In genomic region chr9:81902191-81902590, GRCh38 we compare ENCODE assay signal across 38 cellular contexts. TPM values are rescaled to one million over a fixed set of nuclear protein-coding genes. Genes with fewer than 3 reads are reported as not detected.
DNase-seq lines count a peak whose midpoint lies in the region; ATAC-seq and TF ChIP-seq lines count a peak whose summit lies in the region.
"Had no signal": no experiment of that assay in that cellular context is flagged by ENCODE, and none has a peak within 500 bp of the region (broad histone marks: within the 10 kb centered on the region; RNA-seq: fewer than 3 reads in every experiment).

No MANE protein-coding gene starts in this region.

- H3K4me3 Mint-ChIP-seq in MCF 10A (ENCODE audit: unreplicated experiment), result no peak overlapping the region
- H3K4me3 Mint-ChIP-seq: activated CD4-positive, alpha-beta T cell treated with anti-CD3 and anti-CD28 coated beads, Interleukin-2, amount 10 ng/mL, durations not matched to agents 24 days and 14 days; activated CD8-positive, alpha-beta memory T cell treated with anti-CD3 and anti-CD28 coated beads, Interleukin-2, amount 10 ng/mL, durations not matched to agents 7 days and 5 days; activated naive CD8-positive, alpha-beta T cell treated with anti-CD3 and anti-CD28 coated beads, Interleukin-2, amount 10 ng/mL, durations not matched to agents 7 days and 5 days; activated T-cell treated with anti-CD3 and anti-CD28 coated beads, Interleukin-2, amount 50 U/mL, for 4 hours; CD4-positive, alpha-beta T cell; naive thymus-derived CD4-positive, alpha-beta T cell; type B pancreatic cell; WTC11 had no signal

- H3K27me3 Mint-ChIP-seq in MCF 10A (ENCODE audit: insufficient read depth, unreplicated experiment), result no peaks in the 10 kb centered on the region
- H3K27me3 Mint-ChIP-seq: activated CD4-positive, alpha-beta T cell treated with anti-CD3 and anti-CD28 coated beads, Interleukin-2, amount 10 ng/mL, durations not matched to agents 24 days and 14 days; activated CD8-positive, alpha-beta memory T cell treated with anti-CD3 and anti-CD28 coated beads, Interleukin-2, amount 10 ng/mL, durations not matched to agents 7 days and 5 days; activated naive CD8-positive, alpha-beta T cell treated with anti-CD3 and anti-CD28 coated beads, Interleukin-2, amount 10 ng/mL, durations not matched to agents 7 days and 5 days; CD4-positive, alpha-beta T cell; naive thymus-derived CD4-positive, alpha-beta T cell had no signal

- no peak overlapping the region for H3K4me2 ChIP-seq in mesenchymal stem cell (ENCODE audit: low read length, poor library complexity, severe bottlenecking)

- no peaks in the 10 kb centered on the region for H3K36me3 Mint-ChIP-seq in MCF 10A (ENCODE audit: insufficient read depth, unreplicated experiment)
- H3K36me3 Mint-ChIP-seq: activated CD8-positive, alpha-beta memory T cell treated with anti-CD3 and anti-CD28 coated beads, Interleukin-2, amount 10 ng/mL, durations not matched to agents 7 days and 5 days; activated naive CD8-positive, alpha-beta T cell treated with anti-CD3 and anti-CD28 coated beads, Interleukin-2, amount 10 ng/mL, durations not matched to agents 7 days and 5 days; naive thymus-derived CD4-positive, alpha-beta T cell; type B pancreatic cell; WTC11 had no signal

- H4K91ac ChIP-seq in mesenchymal stem cell (ENCODE audit: low read length), result no peak overlapping the region

- H3K27ac Mint-ChIP-seq in MCF 10A (ENCODE audit: low read depth, unreplicated experiment), result peak overlapping the region; percentile 69
- H3K27ac Mint-ChIP-seq: activated CD4-positive, alpha-beta T cell treated with anti-CD3 and anti-CD28 coated beads, Interleukin-2, amount 10 ng/mL, durations not matched to agents 24 days and 14 days; activated CD8-positive, alpha-beta memory T cell treated with anti-CD3 and anti-CD28 coated beads, Interleukin-2, amount 10 ng/mL, durations not matched to agents 7 days and 5 days; activated naive CD8-positive, alpha-beta T cell treated with anti-CD3 and anti-CD28 coated beads, Interleukin-2, amount 10 ng/mL, durations not matched to agents 7 days and 5 days; CD4-positive, alpha-beta T cell; naive thymus-derived CD4-positive, alpha-beta T cell; type B pancreatic cell; WTC11 had no signal

- H3K9me3 ChIP-seq in breast epithelium (no peaks in the 10 kb centered on the region), mesenchymal stem cell (ENCODE audit: control insufficient read depth, low read length) (no peaks in the 10 kb centered on the region)
- H3K9me3 ChIP-seq: esophagus squamous epithelium, left ventricle myocardium inferior, neutrophil, prostate gland, sigmoid colon had no signal

- TF ChIP-seq CTCF in MCF 10A (IDR thresholded peaks at IDR 0.05; ENCODE audit: unreplicated experiment), result no peak
- TF ChIP-seq CTCF in breast epithelium (IDR thresholded peaks at IDR 0.05), result no peak
- TF ChIP-seq CTCF in lower leg skin (IDR thresholded peaks at IDR 0.05), result no peak

- no peak overlapping the region for H4K8ac ChIP-seq in mesenchymal stem cell (ENCODE audit: low read length)

- H3K9ac ChIP-seq in mesenchymal stem cell (ENCODE audit: low read length), result peak overlapping the region; percentile 56

- no peak overlapping the region for H3K4ac ChIP-seq in mesenchymal stem cell (ENCODE audit: low read depth in 1 of 2, low read length in 2 of 2)

- no peak overlapping the region for H2BK12ac ChIP-seq in mesenchymal stem cell (ENCODE audit: low read length in 2 of 2)

- H3K18ac ChIP-seq in mesenchymal stem cell (ENCODE audit: low read depth in 1 of 2, low read length in 2 of 2), result no peak overlapping the region

- CTCF ChIA-PET in MCF 10A (lab: Yijun Ruan, JAX), result interaction anchor here (0.5 kb wide), 1 partner anchor 56 kb away, joined by 3 read pairs; no protein-coding TSS in a partner anchor

- H2AFZ ChIP-seq in mesenchymal stem cell (ENCODE audit: low read depth, low read length), result no peak overlapping the region

- H3K27ac ChIP-seq in breast epithelium, result no peak overlapping the region
- H3K27ac ChIP-seq in mesenchymal stem cell (ENCODE audit: low read length, poor library complexity, severe bottlenecking), result no peak overlapping the region
- H3K27ac ChIP-seq: dorsolateral prefrontal cortex, esophagus squamous epithelium, left ventricle myocardium inferior, neutrophil, prostate gland, sigmoid colon had no signal

- POLR2A ChIA-PET in MCF 10A (lab: Yijun Ruan, JAX), result interaction anchor here (0.6 to 1.6 kb wide), 5 partner anchors 9 to 1421 kb away, joined by 3 to 4 read pairs (median 4); no protein-coding TSS in a partner anchor

- no peaks in the 10 kb centered on the region for H3K4me1 ChIP-seq in breast epithelium
- no peaks in the 10 kb centered on the region for H3K4me1 ChIP-seq in mesenchymal stem cell (ENCODE audit: control insufficient read depth, insufficient read depth, low read depth, low read length)
- H3K4me1 ChIP-seq: esophagus squamous epithelium, left ventricle myocardium inferior, prostate gland had no signal

- intact Hi-C loops in MCF 10A (cut with micrococcal nuclease) (no loop called here), breast epithelium (cut with DNase I; ENCODE audit: low total_unique reads) (no loop called here), lower leg skin (cut with DNase I; ENCODE audit: low total_unique reads) (no loop called here)

- H3K27me3 ChIP-seq in breast epithelium (no peaks in the 10 kb centered on the region), mesenchymal stem cell (ENCODE audit: control insufficient read depth in 1 of 2, insufficient read depth in 1 of 2, low read length in 2 of 2) (no peaks in the 10 kb centered on the region)
- H3K27me3 ChIP-seq: esophagus squamous epithelium, neutrophil, sigmoid colon had no signal

- no peak overlapping the region for H2BK15ac ChIP-seq in mesenchymal stem cell (ENCODE audit: low read depth, poor library complexity, severe bottlenecking)

- H3K14ac ChIP-seq in mesenchymal stem cell (ENCODE audit: low read length in 2 of 2), result no peak overlapping the region

- no peak overlapping the region for H2BK120ac ChIP-seq in mesenchymal stem cell (ENCODE audit: low read depth, low read length)

- ATAC-seq in HG02623 (IDR thresholded peaks at IDR 0.05; ENCODE audit: unreplicated experiment), result no peak
- ATAC-seq: activated CD8-positive, alpha-beta memory T cell treated with anti-CD3 and anti-CD28 coated beads, Interleukin-2, amount 10 ng/mL, durations not matched to agents 7 days and 5 days; activated T-cell treated with anti-CD3 and anti-CD28 coated beads, Interleukin-2, amount 50 U/mL, for 4 hours; GM12878; naive thymus-derived CD4-positive, alpha-beta T cell; WTC11 had no signal

- no peak for TF ChIP-seq POLR2A in breast epithelium (IDR thresholded peaks at IDR 0.05)
- TF ChIP-seq POLR2A in lower leg skin (IDR thresholded peaks at IDR 0.05), result no peak

- H2AK5ac ChIP-seq in mesenchymal stem cell (ENCODE audit: low read length, severe bottlenecking), result no peak overlapping the region

- no TSS peak for BruUV-seq in MCF 10A (replicated peaks; lab: Mats Ljungman, UMichigan)

- H3K23ac ChIP-seq in mesenchymal stem cell (ENCODE audit: low read length in 2 of 2), result no peak overlapping the region

- no peaks in the 10 kb centered on the region for H3K79me1 ChIP-seq in mesenchymal stem cell (replicated peaks; ENCODE audit: low read length, poor library complexity, severe bottlenecking)

- no peaks in the 10 kb centered on the region for H3K9me3 Mint-ChIP-seq in MCF 10A (ENCODE audit: unreplicated experiment)
- H3K9me3 Mint-ChIP-seq: activated CD4-positive, alpha-beta T cell treated with anti-CD3 and anti-CD28 coated beads, Interleukin-2, amount 10 ng/mL, durations not matched to agents 24 days and 14 days; activated naive CD8-positive, alpha-beta T cell treated with anti-CD3 and anti-CD28 coated beads, Interleukin-2, amount 10 ng/mL, durations not matched to agents 7 days and 5 days; activated T-cell treated with anti-CD3 and anti-CD28 coated beads, Interleukin-2, amount 50 U/mL, for 4 hours had no signal

- 98% methylated on average over 2 of the region's 2 CpGs for WGBS in mesenchymal stem cell
- 54 to 65% methylated on average over 2 of the region's 2 CpGs for WGBS in lower leg skin, 2 donors

- no peak overlapping the region for H3K4me3 ChIP-seq in breast epithelium
- H3K4me3 ChIP-seq in mesenchymal stem cell (ENCODE audit: insufficient read depth in 1 of 2, low read depth in 1 of 2, low read length in 2 of 2), result no peak overlapping the region
- no peak overlapping the region for H3K4me3 ChIP-seq in lower leg skin (ENCODE audit: low read depth, poor library complexity, severe bottlenecking)
- H3K4me3 ChIP-seq: dorsolateral prefrontal cortex, esophagus squamous epithelium, GM12878, left ventricle myocardium inferior, prostate gland, sigmoid colon had no signal

- no peak overlapping the region for H2BK5ac ChIP-seq in mesenchymal stem cell (ENCODE audit: low read depth, low read length, poor library complexity, severe bottlenecking)

- no peak for DNase-seq in MCF 10A (ENCODE audit: unreplicated experiment)
- no peak for DNase-seq in breast epithelium (ENCODE audit: low spot score in 2 of 2)
- peak; percentile 57 for DNase-seq in dedifferentiated amniotic fluid mesenchymal stem cell (ENCODE audit: extremely low spot score)
- DNase-seq in mesenchymal stem cell, result no peak
- DNase-seq in dermis blood vessel endothelial cell, result no peak
- no peak for DNase-seq in DMS79 treated with DMSO at 0.1 percent for 48 hours (lab: John Stamatoyannopoulos, UW)
- DNase-seq in lower leg skin (ENCODE audit: low spot score in 2 of 2), result no peak
- DNase-seq: 8988T; activated CD4-positive, alpha-beta T cell treated with anti-CD3 and anti-CD28 coated beads, Interleukin-2, amount 10 ng/mL, durations not matched to agents 24 days and 14 days; activated CD8-positive, alpha-beta memory T cell treated with anti-CD3 and anti-CD28 coated beads, Interleukin-2, amount 10 ng/mL, durations not matched to agents 7 days and 5 days; activated gamma-delta T cell treated with Interleukin-2 at 50 U/mL for 16 hours; activated naive CD8-positive, alpha-beta T cell treated with anti-CD3 and anti-CD28 coated beads, Interleukin-2, amount 10 ng/mL, durations not matched to agents 7 days and 5 days; activated T-cell treated with anti-CD3 and anti-CD28 coated beads, Interleukin-2, amount 50 U/mL, for 4 hours; AML-193; CD4-positive, alpha-beta T cell; dorsolateral prefrontal cortex; esophagus squamous epithelium; glutamatergic neuron; left ventricle myocardium inferior; naive thymus-derived CD4-positive, alpha-beta T cell; NCI-H1092 treated with DMSO at 0.1 percent for 48 hours; NCI-H187; NCI-H82; SIG-M5; sigmoid colon; stimulated activated CD4-positive, alpha-beta T cell treated with anti-CD3 and anti-CD28 coated beads, Interleukin-4, amount 100 ng/mL, for 4 hours; T1000 had no signal

- H3K4me1 Mint-ChIP-seq in MCF 10A (ENCODE audit: insufficient read depth, unreplicated experiment), result peaks cover 40% of the 10 kb centered on the region
- H3K4me1 Mint-ChIP-seq: activated CD4-positive, alpha-beta T cell treated with anti-CD3 and anti-CD28 coated beads, Interleukin-2, amount 10 ng/mL, durations not matched to agents 24 days and 14 days; activated CD8-positive, alpha-beta memory T cell treated with anti-CD3 and anti-CD28 coated beads, Interleukin-2, amount 10 ng/mL, durations not matched to agents 7 days and 5 days; activated naive CD8-positive, alpha-beta T cell treated with anti-CD3 and anti-CD28 coated beads, Interleukin-2, amount 10 ng/mL, durations not matched to agents 7 days and 5 days; naive thymus-derived CD4-positive, alpha-beta T cell had no signal

- H3K36me3 ChIP-seq in breast epithelium, result no peaks in the 10 kb centered on the region
- H3K36me3 ChIP-seq in mesenchymal stem cell (ENCODE audit: control insufficient read depth in 1 of 2, insufficient read depth in 2 of 2, low read depth in 1 of 2, low read length in 2 of 2), result no peaks in the 10 kb centered on the region
- H3K36me3 ChIP-seq: esophagus squamous epithelium, left ventricle myocardium inferior, neutrophil, prostate gland, sigmoid colon had no signal

RNA-seq across cellular contexts. Expression of gene SPATA31D4, which starts 26.0 kb away (rescaled TPM):
- total RNA-seq in MCF 10A (2022) (not detected in 2 replicates), breast epithelium (not detected), dermis blood vessel endothelial cell (not detected in 2 replicates), lower leg skin (not detected)
- not detected for polyA plus RNA-seq in mesenchymal stem cell (2013, experiment 1 of 2)
- not detected for polyA plus RNA-seq in mesenchymal stem cell (2013, experiment 2 of 2)
- total RNA-seq: activated CD4-positive, alpha-beta T cell treated with anti-CD3 and anti-CD28 coated beads, Interleukin-2, amount 10 ng/mL, durations not matched to agents 24 days and 14 days; activated CD8-positive, alpha-beta memory T cell treated with anti-CD3 and anti-CD28 coated beads, Interleukin-2, amount 10 ng/mL, durations not matched to agents 7 days and 5 days; activated naive CD8-positive, alpha-beta T cell treated with anti-CD3 and anti-CD28 coated beads, Interleukin-2, amount 10 ng/mL, durations not matched to agents 7 days and 5 days; activated T-cell treated with anti-CD3 and anti-CD28 coated beads, Interleukin-2, amount 50 U/mL, for 4 hours; CD4-positive, alpha-beta T cell; Daoy; dorsolateral prefrontal cortex; esophagus squamous epithelium; GM12878; HT-29; left ventricle myocardium inferior; M059J; naive thymus-derived CD4-positive, alpha-beta T cell; NCI-H460; sigmoid colon; subcutaneous adipose tissue; WTC11 had no signal
- polyA plus RNA-seq: GM12878; naive thymus-derived CD4-positive, alpha-beta T cell had no signal

RNA-seq across cellular contexts. Expression of gene SPATA31D3, which starts 41.1 kb away (rescaled TPM):
- total RNA-seq in MCF 10A (2022) (not detected in 2 replicates), breast epithelium (not detected), dermis blood vessel endothelial cell (not detected in 2 replicates), lower leg skin (not detected)
- polyA plus RNA-seq in mesenchymal stem cell (2013, experiment 1 of 2), result not detected
- polyA plus RNA-seq in mesenchymal stem cell (2013, experiment 2 of 2), result not detected
- total RNA-seq: activated CD4-positive, alpha-beta T cell treated with anti-CD3 and anti-CD28 coated beads, Interleukin-2, amount 10 ng/mL, durations not matched to agents 24 days and 14 days; activated CD8-positive, alpha-beta memory T cell treated with anti-CD3 and anti-CD28 coated beads, Interleukin-2, amount 10 ng/mL, durations not matched to agents 7 days and 5 days; activated naive CD8-positive, alpha-beta T cell treated with anti-CD3 and anti-CD28 coated beads, Interleukin-2, amount 10 ng/mL, durations not matched to agents 7 days and 5 days; activated T-cell treated with anti-CD3 and anti-CD28 coated beads, Interleukin-2, amount 50 U/mL, for 4 hours; CD4-positive, alpha-beta T cell; Daoy; dorsolateral prefrontal cortex; esophagus squamous epithelium; GM12878; HT-29; left ventricle myocardium inferior; M059J; naive thymus-derived CD4-positive, alpha-beta T cell; NCI-H460; prostate gland; sigmoid colon; subcutaneous adipose tissue; WTC11 had no signal
- polyA plus RNA-seq: GM12878; naive thymus-derived CD4-positive, alpha-beta T cell; sigmoid colon had no signal
